8 cellular contexts compared by ENCODE assay signal in genomic region chr4:169810325-169811323, GRCh38. TPM values are rescaled to one million over a fixed set of nuclear protein-coding genes. Genes with fewer than 3 reads are reported as not detected.
DNase-seq lines count a peak whose midpoint lies in the region; ATAC-seq, FAIRE-seq and TF ChIP-seq lines count a peak whose summit lies in the region.

No MANE protein-coding gene starts in this region.

- no TSS peak for BruUV-seq in Panc1 (replicated peaks; lab: Mats Ljungman, UMichigan)

- DNase-seq in D341Med (ENCODE audit: low spot score) (peak; percentile 69), GM19239 (ENCODE audit: insufficient read length, low spot score) (peak; percentile 26), LNCaP clone FGC (ENCODE audit: low read depth) (peak; percentile 86), Panc1 (ENCODE audit: low read depth, low spot score) (peak; percentile 39), mesothelial cell of epicardium (ENCODE audit: low spot score in 2 of 2, unreplicated experiment in 2 of 2) (no peak)
- peak; percentile 8 for DNase-seq in effector CD4-positive, alpha-beta T cell
- no peak for DNase-seq in activated CD8-positive, alpha-beta memory T cell treated with anti-CD3 and anti-CD28 coated beads for 24 hours

- H3K27me3 ChIP-seq in Panc1 (ENCODE audit: control insufficient read depth, insufficient read depth, low read length): no peaks in the 10 kb centered on the region

- no peaks in the 10 kb centered on the region for H3K4me1 ChIP-seq in Panc1 (ENCODE audit: control insufficient read depth, insufficient read depth, low read length)

- H3K9me3 Mint-ChIP-seq in mesothelial cell of epicardium: peaks cover 6% of the 10 kb centered on the region

- H3K36me3 ChIP-seq in Panc1 (ENCODE audit: control insufficient read depth, insufficient read depth, low read length): no peaks in the 10 kb centered on the region

- H3K4me3 ChIP-seq in LNCaP clone FGC (ENCODE audit: low read depth, low read length) (no peak overlapping the region), Panc1 (ENCODE audit: low read depth in 2 of 2, low read length in 2 of 2) (no peak overlapping the region)

- no peaks in the 10 kb centered on the region for H3K36me3 Mint-ChIP-seq in mesothelial cell of epicardium

- ATAC-seq in Panc1: peak; percentile 73
- no peak for ATAC-seq in HG03571 (IDR thresholded peaks at IDR 0.05; ENCODE audit: unreplicated experiment)

- no peak overlapping the region for H3K4me3 Mint-ChIP-seq in mesothelial cell of epicardium

- intact Hi-C loops in Panc1 (cut with micrococcal nuclease; ENCODE audit: unreplicated experiment): loop anchor here (5.0 kb wide), 1 partner anchor 237 kb away; no protein-coding TSS in a partner anchor

- TF ChIP-seq CTCF in LNCaP clone FGC (IDR thresholded peaks at IDR 0.05; ENCODE audit: control insufficient read depth, extremely low read depth, insufficient read depth): peak; percentile 67
- peak; percentile 70; the same call in 1 of the 2 replicates for TF ChIP-seq CTCF in Panc1 (IDR thresholded peaks at IDR 0.05)
- peak; percentile 82 for TF ChIP-seq CTCF in mesothelial cell of epicardium (IDR thresholded peaks at IDR 0.05; ENCODE audit: unreplicated experiment)

- H3K27ac Mint-ChIP-seq in mesothelial cell of epicardium: no peak overlapping the region

- POLR2A ChIA-PET in Panc1 (lab: Charles Lee): no interaction called here

- H3K9me3 ChIP-seq in Panc1 (ENCODE audit: control insufficient read depth, insufficient read depth, low read depth, low read length): no peaks in the 10 kb centered on the region

- H3K27ac ChIP-seq in Panc1 (ENCODE audit: low read length): no peak overlapping the region

- peak; percentile 82 for FAIRE-seq in GM19239 (lab: Jason Lieb, UNC)

- H3K27me3 Mint-ChIP-seq in mesothelial cell of epicardium (ENCODE audit: low read depth): peaks cover 5% of the 10 kb centered on the region

- H3K4me1 Mint-ChIP-seq in mesothelial cell of epicardium: no peaks in the 10 kb centered on the region

- CTCF ChIA-PET in Panc1 (lab: Charles Lee): interaction anchor here (1.2 kb wide), 1 partner anchor 237 kb away, joined by 6 read pairs; no protein-coding TSS in a partner anchor

- in situ Hi-C loops in Panc1 (cut with HindIII; ENCODE audit: low pct_unique_long_range_greater_than_20kb, low sequenced_read_pairs): loop anchor here (25.0 kb wide), 1 partner anchor 227 kb away; the partner anchor contains the start of gene MFAP3L

RNA-seq across cellular contexts. Expression of gene HPF1, which starts 52.9 kb away (rescaled TPM):
- 21.4 TPM for total RNA-seq in Panc1 (2021; ENCODE audit: unreplicated experiment)
- 7.5 TPM for polyA plus RNA-seq in Panc1 (2012; ENCODE audit: insufficient read length)
- 27.0 to 31.2 TPM (median 28.4 TPM) in 3 replicates for total RNA-seq in mesothelial cell of epicardium

Comparison
In these comparisons a context has a peak if more than half of its experiments do, and no peak if none do; other contexts are left out.
1. DNase-seq: peak in D341Med (single experiment), GM19239 (single experiment), LNCaP clone FGC (single experiment), Panc1 (single experiment) and effector CD4-positive, alpha-beta T cell (single experiment); none in mesothelial cell of epicardium (0 of 2) and activated CD8-positive, alpha-beta memory T cell treated with anti-CD3 and anti-CD28 coated beads for 24 hours (single experiment).
2. Peak in every context shown above with its lines, with median percentiles within 50 percentile points of each other: CTCF ChIP-seq.